Comparison of ENCODE assay signal across 11 cellular contexts in the genomic region with DNA sequence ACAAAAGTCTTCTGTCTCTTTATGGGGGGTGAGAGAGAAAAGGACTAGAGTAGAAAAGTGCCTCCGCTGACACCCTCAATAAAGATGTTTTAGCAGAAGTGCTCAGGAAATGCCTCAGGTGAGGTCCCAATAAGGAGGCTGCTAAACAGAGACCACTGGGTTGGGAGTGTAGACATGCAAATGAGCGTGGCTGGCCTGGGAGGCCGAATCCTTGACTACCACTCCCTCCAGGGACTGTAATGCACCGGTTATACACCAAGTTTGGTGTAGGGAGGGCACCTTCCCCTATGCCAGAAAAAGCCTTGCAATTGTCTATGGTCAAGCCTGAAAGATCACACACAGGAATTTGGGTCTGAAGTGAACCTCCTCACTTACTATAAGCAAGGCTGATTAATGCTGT. TPM values are rescaled to one million over a fixed set of nuclear protein-coding genes. Genes with fewer than 3 reads are reported as not detected.
A peak's percentile ranks its signal among the peaks of the same experiment; 100 is the strongest.
DNase-seq lines count a peak whose midpoint lies in the region; ATAC-seq and TF ChIP-seq lines count a peak whose summit lies in the region.
"Had no signal": no experiment of that assay in that cellular context is flagged by ENCODE, and none has a peak within 500 bp of the region (broad histone marks: within the 10 kb centered on the region; RNA-seq: fewer than 3 reads in every experiment).

No MANE protein-coding gene starts in this region.

- ATAC-seq in GM21576 (IDR thresholded peaks at IDR 0.05; ENCODE audit: unreplicated experiment) (peak; percentile 18), memory B cell (ENCODE audit: low read depth) (no peak), HG03354 (IDR thresholded peaks at IDR 0.05; ENCODE audit: poor library complexity, severe bottlenecking, unreplicated experiment) (no peak), GM18505 (IDR thresholded peaks at IDR 0.05; ENCODE audit: unreplicated experiment) (no peak), GM19328 (IDR thresholded peaks at IDR 0.05; ENCODE audit: unreplicated experiment) (no peak)
- no peak for ATAC-seq in activated CD8-positive, alpha-beta T cell treated with anti-CD3 and anti-CD28 coated beads, Interleukin-2, amount 10 ng/mL, durations not matched to agents 7 days and 5 days

- peaks cover 30 to 62% of the 10 kb centered on the region in 2 donors for H3K36me3 Mint-ChIP-seq in CD4-positive, alpha-beta memory T cell
- peaks cover 50% of the 10 kb centered on the region for H3K36me3 Mint-ChIP-seq in activated CD8-positive, alpha-beta T cell treated with anti-CD3 and anti-CD28 coated beads, Interleukin-2, amount 10 ng/mL, durations not matched to agents 7 days and 5 days (ENCODE audit: low read depth)
- H3K36me3 Mint-ChIP-seq in memory B cell = peaks cover 12% of the 10 kb centered on the region

- peak overlapping the region in 6 of 7 donors; percentile 51 to 76 (median 62) for H3K27ac Mint-ChIP-seq in CD4-positive, alpha-beta memory T cell
- peak overlapping the region; percentile 61 for H3K27ac Mint-ChIP-seq in activated CD8-positive, alpha-beta T cell treated with anti-CD3 and anti-CD28 coated beads, Interleukin-2, amount 10 ng/mL, durations not matched to agents 7 days and 5 days
- H3K27ac Mint-ChIP-seq in memory B cell = peak overlapping the region; percentile 45

- peak overlapping the region; percentile 63 to 100 (median 77) for H3K4me3 Mint-ChIP-seq in CD4-positive, alpha-beta memory T cell
- peak overlapping the region; percentile 63 for H3K4me3 Mint-ChIP-seq in activated CD8-positive, alpha-beta T cell treated with anti-CD3 and anti-CD28 coated beads, Interleukin-2, amount 10 ng/mL, durations not matched to agents 7 days and 5 days
- peak overlapping the region; percentile 67 for H3K4me3 Mint-ChIP-seq in memory B cell

- CTCF ChIA-PET in CD4-positive, alpha-beta memory T cell (lab: Charles Lee; ENCODE audit: partially characterized antibody) = no interaction called here
- CTCF ChIA-PET in activated CD8-positive, alpha-beta T cell treated with anti-CD3 and anti-CD28 coated beads, Interleukin-2, amount 10 ng/mL, durations not matched to agents 7 days and 5 days (lab: Charles Lee) = no interaction called here

- peaks cover 43% of the 10 kb centered on the region for H3K4me1 ChIP-seq in CD4-positive, alpha-beta memory T cell (ENCODE audit: insufficient read depth, low read length)

- H3K27me3 ChIP-seq in CD4-positive, alpha-beta memory T cell (ENCODE audit: insufficient read depth, low read length) = no peaks in the 10 kb centered on the region
- H3K27me3 ChIP-seq: spleen had no signal

- H3K27me3 Mint-ChIP-seq in CD4-positive, alpha-beta memory T cell = no peaks in the 10 kb centered on the region
- H3K27me3 Mint-ChIP-seq in activated CD8-positive, alpha-beta T cell treated with anti-CD3 and anti-CD28 coated beads, Interleukin-2, amount 10 ng/mL, durations not matched to agents 7 days and 5 days (ENCODE audit: low read depth) = no peaks in the 10 kb centered on the region
- H3K27me3 Mint-ChIP-seq in memory B cell = no peaks in the 10 kb centered on the region

- POLR2A ChIA-PET in CD4-positive, alpha-beta memory T cell (lab: Charles Lee; ENCODE audit: partially characterized antibody) = no interaction called here
- POLR2A ChIA-PET in activated CD8-positive, alpha-beta T cell treated with anti-CD3 and anti-CD28 coated beads, Interleukin-2, amount 10 ng/mL, durations not matched to agents 7 days and 5 days (lab: Charles Lee) = no interaction called here

- no peaks in the 10 kb centered on the region for H3K9me3 ChIP-seq in CD4-positive, alpha-beta memory T cell (ENCODE audit: control insufficient read depth in 1 of 2, low read length in 2 of 2)
- H3K9me3 ChIP-seq: spleen had no signal

- H3K4me3 ChIP-seq in CD4-positive, alpha-beta memory T cell (ENCODE audit: low read length in 2 of 2) = no peak overlapping the region

- TF ChIP-seq POLR2A in GM18505 (IDR thresholded peaks at IDR 0.05; ENCODE audit: borderline replicate concordance, extremely low read depth, insufficient read depth, insufficient read length) = no peak

- H3K27ac ChIP-seq in CD4-positive, alpha-beta memory T cell (ENCODE audit: low read depth, low read length) = no peak overlapping the region

- intact Hi-C loops in CD4-positive, alpha-beta memory T cell (cut with micrococcal nuclease) = loop anchor here (10.0 kb wide), 2 partner anchors 1202 to 1372 kb away; no protein-coding TSS in a partner anchor

- no peaks in the 10 kb centered on the region for H3K9me3 Mint-ChIP-seq in CD4-positive, alpha-beta memory T cell
- H3K9me3 Mint-ChIP-seq in activated CD8-positive, alpha-beta T cell treated with anti-CD3 and anti-CD28 coated beads, Interleukin-2, amount 10 ng/mL, durations not matched to agents 7 days and 5 days (ENCODE audit: insufficient read depth) = no peaks in the 10 kb centered on the region
- H3K9me3 Mint-ChIP-seq in memory B cell = no peaks in the 10 kb centered on the region

- H3K4me1 Mint-ChIP-seq in CD4-positive, alpha-beta memory T cell = peaks cover 43 to 65% (median 52%) of the 10 kb centered on the region in 4 donors
- peaks cover 30% of the 10 kb centered on the region for H3K4me1 Mint-ChIP-seq in activated CD8-positive, alpha-beta T cell treated with anti-CD3 and anti-CD28 coated beads, Interleukin-2, amount 10 ng/mL, durations not matched to agents 7 days and 5 days (ENCODE audit: low read depth)
- H3K4me1 Mint-ChIP-seq in memory B cell = peaks cover 22% of the 10 kb centered on the region

- DNase-seq in CD4-positive, alpha-beta memory T cell = no peak
- no peak for DNase-seq in activated CD8-positive, alpha-beta T cell treated with anti-CD3 and anti-CD28 coated beads, Interleukin-2, amount 10 ng/mL, durations not matched to agents 7 days and 5 days
- no peak for DNase-seq in memory B cell (ENCODE audit: low spot score in 2 of 2)
- no peak for DNase-seq in mesenteric fat pad (ENCODE audit: low spot score)
- DNase-seq: NCI-H1092, Right ventricle myocardium superior, spleen had no signal

- H3K36me3 ChIP-seq in CD4-positive, alpha-beta memory T cell (ENCODE audit: insufficient read depth, low read length) = peaks cover 21% of the 10 kb centered on the region

RNA-seq across cellular contexts. Expression of a gene that starts 1.8 kb away (rescaled TPM):
- 10 to 100 TPM; 67.1 to 73.6 TPM for total RNA-seq in CD4-positive, alpha-beta memory T cell
- 10 to 100 TPM; 19.2 to 20.4 TPM for polyA plus RNA-seq in CD4-positive, alpha-beta memory T cell
- total RNA-seq in activated CD8-positive, alpha-beta T cell treated with anti-CD3 and anti-CD28 coated beads, Interleukin-2, amount 10 ng/mL, durations not matched to agents 7 days and 5 days = 10 to 100 TPM; 51.8 to 53.3 TPM
- 44.5 TPM for total RNA-seq in mesenteric fat pad
